In the genomic region with DNA sequence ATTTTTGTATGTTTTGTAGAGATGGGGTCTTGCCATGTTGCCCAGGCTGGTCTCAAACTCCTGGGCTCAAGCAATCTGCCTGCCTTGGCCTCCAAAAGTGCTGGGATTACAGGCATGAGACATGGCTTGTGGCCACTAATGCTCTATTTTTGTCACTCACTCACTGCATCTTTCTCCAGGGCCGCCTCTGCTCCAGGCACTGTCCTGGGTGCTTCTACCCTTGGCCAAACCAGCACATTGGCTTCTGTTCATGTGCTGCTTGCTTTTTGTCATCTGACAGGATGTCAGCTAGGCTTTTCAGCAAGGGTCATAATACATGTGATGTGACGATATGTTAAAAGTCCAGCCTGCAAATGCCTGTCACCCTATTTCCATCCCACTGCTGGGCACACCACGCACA, we compare ENCODE assay signal across 1 cellular context.
TF ChIP-seq lines count a peak whose summit lies in the region.

No MANE protein-coding gene starts in this region.

TF ChIP-seq in GM12891, 5 proteins besides CTCF, POLR2A, EP300 and RAD21:
- TF ChIP-seq SPI1 (IDR thresholded peaks at IDR 0.05; ENCODE audit: low read depth, low read length), result no peak
- no peak for TF ChIP-seq POLR2AphosphoS5 (IDR thresholded peaks at IDR 0.05; ENCODE audit: low read depth, low read length)
- TF ChIP-seq POU2F2 (IDR thresholded peaks at IDR 0.05; ENCODE audit: low read depth, low read length), result no peak
- no peak for TF ChIP-seq PAX5 (IDR thresholded peaks at IDR 0.05; ENCODE audit: insufficient read depth, low read length, severe bottlenecking)
- no peak for TF ChIP-seq TAF1 (IDR thresholded peaks at IDR 0.05; ENCODE audit: low read depth, low read length)
